Comparison of ENCODE assay signal across 1 cellular context in genomic region chr6:33249732-33250625, GRCh38.
TF ChIP-seq lines count a peak whose summit lies in the region.

No MANE protein-coding gene starts in this region.

TF ChIP-seq in WTC11, 78 proteins besides CTCF, POLR2A, EP300 and RAD21 (continued from another document):
- TF ChIP-seq ZNF281 (CRISPR knock-in tag; IDR thresholded peaks at IDR 0.05) = no peak
- no peak for TF ChIP-seq ATF1 (CRISPR knock-in tag; IDR thresholded peaks at IDR 0.05)
- TF ChIP-seq HMGA2 (CRISPR knock-in tag; IDR thresholded peaks at IDR 0.05) = no peak
- no peak for TF ChIP-seq JAZF1 (CRISPR knock-in tag; IDR thresholded peaks at IDR 0.05)
